8 cellular contexts compared by ENCODE assay signal in the genomic region with DNA sequence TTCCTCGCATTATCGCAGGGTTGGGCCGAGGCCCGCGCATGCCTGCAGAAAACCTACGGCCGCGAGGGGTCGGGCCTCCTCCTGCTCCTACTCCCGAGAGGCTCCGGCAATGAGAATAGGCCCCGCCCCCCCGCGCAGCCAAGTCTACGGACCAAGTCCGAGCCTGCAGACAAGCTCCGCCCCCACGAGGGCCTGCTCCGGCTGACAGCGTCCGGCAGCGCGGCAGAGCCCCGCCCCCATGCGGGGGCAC. TPM values are rescaled to one million over a fixed set of nuclear protein-coding genes. Genes with fewer than 3 reads are reported as not detected.
DNase-seq lines count a peak whose midpoint lies in the region; ATAC-seq and TF ChIP-seq lines count a peak whose summit lies in the region.

No MANE protein-coding gene starts in this region.

- intact Hi-C loops in lower leg skin (cut with DNase I; ENCODE audit: low total_unique reads): loop anchor here (10.0 kb wide), 1 partner anchor 71 kb away; the partner anchor contains the start of gene ATF6B

- TF ChIP-seq CTCF in AG04449 (IDR thresholded peaks at IDR 0.05; ENCODE audit: insufficient read depth, low read length, missing control alignments) (peak; percentile 43), lower leg skin (IDR thresholded peaks at IDR 0.05) (no peak)

- H3K4me3 ChIP-seq in AG04449 (ENCODE audit: low read depth, low read length) (peak overlapping the region; percentile 94), lower leg skin (ENCODE audit: low read depth, poor library complexity, severe bottlenecking) (no peak overlapping the region)

- no peak for TF ChIP-seq POLR2A in lower leg skin (IDR thresholded peaks at IDR 0.05)

- DNase-seq in AG04449 (ENCODE audit: low read depth, low spot score) (peak; percentile 97), HK-2 (ENCODE audit: unreplicated experiment) (peak; percentile 100), NCI-H82 (lab: John Stamatoyannopoulos, UW) (peak; percentile 100), ecto neural progenitor cell (ENCODE audit: low spot score) (peak; percentile 100), lower leg skin (ENCODE audit: low spot score in 2 of 2) (peak; percentile 100)
- DNase-seq in activated CD8-positive, alpha-beta memory T cell treated with anti-CD3 and anti-CD28 coated beads for 1 hour (ENCODE audit: extremely low read depth in 1 of 2, low read depth in 1 of 2): peak; percentile 99 to 100
- peak; percentile 99 to 100 (median 100) for DNase-seq in stimulated activated CD4-positive, alpha-beta T cell treated with anti-CD3 and anti-CD28 coated beads, TNF-alpha, amount 100 ng/mL, for 1 hour (ENCODE audit: low read depth in 3 of 3, low spot score in 1 of 3)

- POLR2A ChIA-PET in AG04449 (lab: Yijun Ruan, JAX): interaction anchor here (0.6 to 2.0 kb wide), 10 partner anchors 9 to 1259 kb away, joined by 3 to 8 read pairs (median 4); partner anchors contain the start of genes AGPAT1, ATF6B, FKBPL and RNF5

- ATAC-seq in GM18870 (IDR thresholded peaks at IDR 0.05; ENCODE audit: unreplicated experiment): peak; percentile 64

- WGBS in lower leg skin, 2 donors: 0 to 1% methylated on average over 4 to 17 of the region's 25 CpGs

- CTCF ChIA-PET in AG04449 (lab: Yijun Ruan, JAX): interaction anchor here (0.6 to 4.4 kb wide), 19 partner anchors 8 to 643 kb away, joined by 3 to 62 read pairs (median 4); partner anchors contain the start of genes ATF6B, FKBPL, RNF5 and TAP2

RNA-seq across cellular contexts. Expression of gene GPSM3, which starts 3.1 kb away (rescaled TPM):
- 1 to 10 TPM in 3 of 4 donors, under 1 TPM in 1; 0.69 to 7.5 (median 4.3) TPM for total RNA-seq in lower leg skin

RNA-seq across cellular contexts. Expression of gene PBX2, which starts 5.6 kb away (rescaled TPM):
- total RNA-seq in lower leg skin: 10 to 100 TPM; 49.2 to 63.9 (median 55.8) TPM

RNA-seq across cellular contexts. Expression of gene AGER, which starts 11.5 kb away (rescaled TPM):
- 1 to 10 TPM in 3 of 4 donors, under 1 TPM in 1; 0.56 to 4.1 (median 2.3) TPM for total RNA-seq in lower leg skin

RNA-seq across cellular contexts. Expression of gene RNF5, which starts 17.4 kb away (rescaled TPM):
- total RNA-seq in lower leg skin: 10 to 100 TPM; 52.4 to 75.3 (median 56.8) TPM

RNA-seq across cellular contexts. Expression of gene AGPAT1, which starts 19.7 kb away (rescaled TPM):
- total RNA-seq in lower leg skin: 10 to 100 TPM; 18.8 to 53.2 (median 28.0) TPM
